13 cellular contexts compared by ENCODE assay signal in genomic region chr1:191371626-191372025, GRCh38.
A peak's percentile ranks its signal among the peaks of the same experiment; 100 is the strongest.
DNase-seq lines count a peak whose midpoint lies in the region; ATAC-seq and TF ChIP-seq lines count a peak whose summit lies in the region.
"Had no signal": no experiment of that assay in that cellular context is flagged by ENCODE, and none has a peak within 500 bp of the region (broad histone marks: within the 10 kb centered on the region; RNA-seq: fewer than 3 reads in every experiment).

No MANE protein-coding gene starts in this region.

- H3K56ac ChIP-seq in mesendoderm (ENCODE audit: low read length), result no peak overlapping the region

- H2AFZ ChIP-seq in GM23338, result peak overlapping the region; percentile 43; the same call in 1 of the 2 replicates

- H3K27me3 ChIP-seq in GM23338 (ENCODE audit: insufficient read depth) (no peaks in the 10 kb centered on the region), mesendoderm (ENCODE audit: insufficient read depth, low read length, poor library complexity) (no peaks in the 10 kb centered on the region)

- no peaks in the 10 kb centered on the region for H3K79me1 ChIP-seq in mesendoderm (ENCODE audit: low read length)

- no peak overlapping the region for H2BK120ac ChIP-seq in mesendoderm (ENCODE audit: low read depth, low read length)

- H3K36me3 Mint-ChIP-seq in GM23338 (ENCODE audit: low read depth), result peaks cover 7% of the 10 kb centered on the region; the same call in 1 of the 3 replicates

- H4K5ac ChIP-seq in mesendoderm (ENCODE audit: low read length), result no peak overlapping the region

- H3K4ac ChIP-seq in mesendoderm (ENCODE audit: low read depth, low read length), result peak overlapping the region; percentile 36

- ATAC-seq in GM23338 (no peak), GM19351 (IDR thresholded peaks at IDR 0.05; ENCODE audit: unreplicated experiment) (no peak)
- ATAC-seq: A549 had no signal

- H2BK5ac ChIP-seq in mesendoderm (ENCODE audit: low read length), result no peak overlapping the region

- peaks cover 20% of the 10 kb centered on the region for H3K4me1 ChIP-seq in GM23338 (ENCODE audit: insufficient read depth)
- no peaks in the 10 kb centered on the region for H3K4me1 ChIP-seq in mesendoderm (ENCODE audit: control insufficient read depth, low read depth, low read length)
- H3K4me1 ChIP-seq: A549 had no signal

- no peak overlapping the region for H2AK5ac ChIP-seq in mesendoderm (ENCODE audit: low read length)

- no peak overlapping the region for H3K4me3 ChIP-seq in GM23338
- H3K4me3 ChIP-seq in astrocyte of the spinal cord (ENCODE audit: low read depth, low read length), result no peak overlapping the region
- no peak overlapping the region for H3K4me3 ChIP-seq in mesendoderm (ENCODE audit: low read length)
- H3K4me3 ChIP-seq in retinal pigment epithelial cell (ENCODE audit: low read length), result no peak overlapping the region
- H3K4me3 ChIP-seq: A549 had no signal

- H3K18ac ChIP-seq in mesendoderm (ENCODE audit: low read length), result no peak overlapping the region

- H3K4me1 Mint-ChIP-seq in GM23338, result peaks cover 16% of the 10 kb centered on the region

- TF ChIP-seq CTCF in GM23338 (conservative IDR thresholded peaks at IDR 0.05; ENCODE audit: low read depth in 2 of 2) (no peak), astrocyte of the spinal cord (IDR thresholded peaks at IDR 0.05; ENCODE audit: low read depth, low read length) (no peak), retinal pigment epithelial cell (conservative IDR thresholded peaks at IDR 0.05; ENCODE audit: low read depth, low read length) (no peak)

- DNase-seq in GM23338 (ENCODE audit: low spot score) (no peak), astrocyte of the spinal cord (ENCODE audit: low read depth, low spot score) (peak; percentile 16), mesendoderm (no peak), retinal pigment epithelial cell (ENCODE audit: low read depth) (peak; percentile 32), ACHN (no peak), DMS114 treated with DMSO at 0.1 percent for 48 hours (lab: John Stamatoyannopoulos, UW; ENCODE audit: unreplicated experiment) (no peak)
- DNase-seq: GOT3, NCI-H1417, NCI-H2029, NCI-H510A treated with DMSO at 0.1 percent for 48 hours had no signal

- in situ Hi-C loops in astrocyte of the spinal cord (cut with HindIII; ENCODE audit: low sequenced_read_pairs) (no loop called here), ACHN (cut with HindIII; ENCODE audit: low pct_ligation_motif_present, low pct_unique_long_range_greater_than_20kb, low sequenced_read_pairs) (no loop called here)

- no peak overlapping the region for H3K4me2 ChIP-seq in GM23338
- no peak overlapping the region for H3K4me2 ChIP-seq in mesendoderm (ENCODE audit: low read length)
- H3K4me2 ChIP-seq: A549, KMS-11 had no signal

- H3K9me2 ChIP-seq in GM23338 (ENCODE audit: insufficient read depth), result no peaks in the 10 kb centered on the region

- WGBS in mesendoderm (ENCODE audit: extremely low coverage, insufficient coverage, low lambda C conversion rate), result no CpG with 5 or more reads among the region's 3 CpGs

- H3K27ac ChIP-seq in GM23338 (ENCODE audit: low read depth), result peak overlapping the region; percentile 50; the same call in 1 of the 2 replicates
- no peak overlapping the region for H3K27ac ChIP-seq in mesendoderm (ENCODE audit: low read depth, low read length)
- H3K27ac ChIP-seq: A549, KMS-11 had no signal

- H3K79me2 ChIP-seq in GM23338 (replicated peaks; ENCODE audit: insufficient read depth), result no peaks in the 10 kb centered on the region
- H3K79me2 ChIP-seq in mesendoderm (ENCODE audit: control insufficient read depth, insufficient read depth, low read length), result no peaks in the 10 kb centered on the region

- H3K23ac ChIP-seq in mesendoderm (ENCODE audit: low read length), result no peak overlapping the region

- H3K9me3 Mint-ChIP-seq in GM23338, result peaks cover 14% of the 10 kb centered on the region; the same call in 2 of the 3 replicates

- no peak overlapping the region for H4K8ac ChIP-seq in mesendoderm (ENCODE audit: low read depth, low read length)

- H3K36me3 ChIP-seq in GM23338 (ENCODE audit: insufficient read depth) (no peaks in the 10 kb centered on the region), mesendoderm (ENCODE audit: control insufficient read depth, insufficient read depth, low read length) (no peaks in the 10 kb centered on the region)

- no peak overlapping the region for H2BK15ac ChIP-seq in mesendoderm (replicated peaks; ENCODE audit: low read depth)

- no peaks in the 10 kb centered on the region for H4K20me1 ChIP-seq in GM23338 (replicated peaks; ENCODE audit: insufficient read depth)

- no peak overlapping the region for H3K9ac ChIP-seq in mesendoderm (ENCODE audit: low read length)
- H3K9ac ChIP-seq: KMS-11 had no signal

- no peak overlapping the region for H3K4me3 Mint-ChIP-seq in GM23338

- H3K27me3 Mint-ChIP-seq in GM23338 (ENCODE audit: insufficient read depth, low read depth, poor library complexity), result no peaks in the 10 kb centered on the region

- H3K27ac Mint-ChIP-seq in GM23338, result no peak overlapping the region

- H3F3A ChIP-seq in GM23338 (replicated peaks; ENCODE audit: low read depth), result no peaks in the 10 kb centered on the region

TF ChIP-seq in GM23338, 12 proteins besides CTCF, POLR2A, EP300 and RAD21:
- TF ChIP-seq EZH2phosphoT487 (IDR thresholded peaks at IDR 0.05; ENCODE audit: unreplicated experiment) (no peak), REST (IDR thresholded peaks at IDR 0.05; ENCODE audit: unreplicated experiment) (no peak), EZH2 (IDR thresholded peaks at IDR 0.05; ENCODE audit: low read depth, unreplicated experiment) (no peak)

Comparison
In these comparisons a context has a peak if more than half of its experiments do, and no peak if none do; other contexts are left out.
1. DNase-seq: peak in astrocyte of the spinal cord (single experiment) and retinal pigment epithelial cell (single experiment); none in GM23338 (single experiment), mesendoderm (single experiment), ACHN (single experiment) and DMS114 treated with DMSO at 0.1 percent for 48 hours (single experiment).